27 cellular contexts compared by ENCODE assay signal in genomic region chr18:46649071-46649862, GRCh38. TPM values are rescaled to one million over a fixed set of nuclear protein-coding genes. Genes with fewer than 3 reads are reported as not detected.
DNase-seq lines count a peak whose midpoint lies in the region; ATAC-seq and TF ChIP-seq lines count a peak whose summit lies in the region.
"Had no signal": no experiment of that assay in that cellular context is flagged by ENCODE, and none has a peak within 500 bp of the region (broad histone marks: within the 10 kb centered on the region; RNA-seq: fewer than 3 reads in every experiment).

No MANE protein-coding gene starts in this region.

- no peak overlapping the region for H3K4ac ChIP-seq in mesenchymal stem cell (ENCODE audit: low read depth in 1 of 2, low read length in 2 of 2)

- no peaks in the 10 kb centered on the region for H3K79me1 ChIP-seq in mesenchymal stem cell (replicated peaks; ENCODE audit: low read length, poor library complexity, severe bottlenecking)

- no peak overlapping the region for H2BK5ac ChIP-seq in mesenchymal stem cell (ENCODE audit: low read depth, low read length, poor library complexity, severe bottlenecking)

- H3K27ac ChIP-seq in left ventricle myocardium inferior (replicated peaks) (no peak overlapping the region), angular gyrus (ENCODE audit: low read depth, low read length) (peak overlapping the region; percentile 23), mesenchymal stem cell (ENCODE audit: low read length, poor library complexity, severe bottlenecking) (no peak overlapping the region)

- H3K23ac ChIP-seq in mesenchymal stem cell (ENCODE audit: low read length in 2 of 2): no peak overlapping the region

- H3K27me3 ChIP-seq in left ventricle myocardium inferior (ENCODE audit: low read depth) (no peaks in the 10 kb centered on the region), mesenchymal stem cell (ENCODE audit: control insufficient read depth in 1 of 2, insufficient read depth in 1 of 2, low read length in 2 of 2) (peaks cover 28 to 78% of the 10 kb centered on the region in 2 experiments)

- H3K4me1 ChIP-seq in left ventricle myocardium inferior: peaks cover 5% of the 10 kb centered on the region
- H3K4me1 ChIP-seq in mesenchymal stem cell (ENCODE audit: control insufficient read depth, insufficient read depth, low read depth, low read length): no peaks in the 10 kb centered on the region

- no peak for TF ChIP-seq CTCF in left ventricle myocardium inferior (IDR thresholded peaks at IDR 0.05; ENCODE audit: borderline replicate concordance)
- no peak for TF ChIP-seq CTCF in mesothelial cell of epicardium (IDR thresholded peaks at IDR 0.05; ENCODE audit: unreplicated experiment)

- no peak overlapping the region for H3K18ac ChIP-seq in mesenchymal stem cell (ENCODE audit: low read depth in 1 of 2, low read length in 2 of 2)

- no peaks in the 10 kb centered on the region for H3K36me3 Mint-ChIP-seq in mesothelial cell of epicardium

- peaks cover 64% of the 10 kb centered on the region for H3K27me3 Mint-ChIP-seq in mesothelial cell of epicardium (ENCODE audit: low read depth)

- no peak overlapping the region for H3K4me3 ChIP-seq in left ventricle myocardium inferior
- H3K4me3 ChIP-seq in mesenchymal stem cell (ENCODE audit: insufficient read depth in 1 of 2, low read depth in 1 of 2, low read length in 2 of 2): peak overlapping the region in 1 of 2 experiments; percentile 21

- H3K36me3 ChIP-seq in left ventricle myocardium inferior (no peaks in the 10 kb centered on the region), mesenchymal stem cell (ENCODE audit: control insufficient read depth in 1 of 2, insufficient read depth in 2 of 2, low read depth in 1 of 2, low read length in 2 of 2) (no peaks in the 10 kb centered on the region)

- no peak overlapping the region for H3K4me3 Mint-ChIP-seq in mesothelial cell of epicardium

- no peak overlapping the region for H3K9ac ChIP-seq in mesenchymal stem cell (ENCODE audit: low read length)

- no peaks in the 10 kb centered on the region for H3K9me3 ChIP-seq in left ventricle myocardium inferior (replicated peaks)
- no peaks in the 10 kb centered on the region for H3K9me3 ChIP-seq in mesenchymal stem cell (ENCODE audit: control insufficient read depth, low read length)

- H2AFZ ChIP-seq in mesenchymal stem cell (ENCODE audit: low read depth, low read length): peak overlapping the region; percentile 19

- no peak overlapping the region for H4K8ac ChIP-seq in mesenchymal stem cell (ENCODE audit: low read length)

- no peak overlapping the region for H2BK120ac ChIP-seq in mesenchymal stem cell (ENCODE audit: low read depth, low read length)

- no peaks in the 10 kb centered on the region for H3K4me1 Mint-ChIP-seq in mesothelial cell of epicardium

- H4K91ac ChIP-seq in mesenchymal stem cell (ENCODE audit: low read length): no peak overlapping the region

- ATAC-seq in HG02588 (IDR thresholded peaks at IDR 0.05; ENCODE audit: unreplicated experiment): no peak
- ATAC-seq: PC-3 had no signal

- no peak overlapping the region for H2BK15ac ChIP-seq in mesenchymal stem cell (ENCODE audit: low read depth, poor library complexity, severe bottlenecking)

- H3K4me2 ChIP-seq in mesenchymal stem cell (ENCODE audit: low read length, poor library complexity, severe bottlenecking): no peak overlapping the region

- no peak overlapping the region for H2AK5ac ChIP-seq in mesenchymal stem cell (ENCODE audit: low read length, severe bottlenecking)

- intact Hi-C loops in cardiac septum (cut with DNase I): no loop called here
- intact Hi-C loops in left ventricle myocardium inferior (cut with micrococcal nuclease): no loop called here

- 81% methylated on average over 12 of the region's 12 CpGs for WGBS in mesenchymal stem cell

- no peak overlapping the region for H2BK12ac ChIP-seq in mesenchymal stem cell (ENCODE audit: low read length in 2 of 2)

- no peak overlapping the region for H3K27ac Mint-ChIP-seq in mesothelial cell of epicardium

- DNase-seq in cardiac septum (ENCODE audit: low spot score) (peak; percentile 61), left ventricle myocardium inferior (no peak), mesenchymal stem cell (no peak), superior temporal gyrus (ENCODE audit: extremely low spot score) (peak; percentile 40), mesothelial cell of epicardium (ENCODE audit: low spot score in 2 of 2, unreplicated experiment in 2 of 2) (no peak), hepatic stellate cell (ENCODE audit: low spot score) (no peak)
- DNase-seq: DMS79; EL; GF-D8; GOT3; HCEC 1CT; MV-4-11; NCI-H1105 treated with DMSO at 0.1 percent for 48 hours; NCI-H146; NCI-H2029; NCI-H446 treated with DMSO at 0.1 percent for 48 hours; NCI-H526; NCI-H82; NK-92 treated with Interleukin-12 subunit alpha and Interleukin-12 subunit beta, amount 100 ng/mL, for 24 hours; PC-3; SHP77 had no signal

- H3K14ac ChIP-seq in mesenchymal stem cell (ENCODE audit: low read length in 2 of 2): no peak overlapping the region

- no peaks in the 10 kb centered on the region for H3K9me3 Mint-ChIP-seq in mesothelial cell of epicardium

RNA-seq across cellular contexts. Expression of gene LOXHD1, which starts 7.8 kb away (rescaled TPM):
- 0.48 TPM for total RNA-seq in cardiac septum
- total RNA-seq in left ventricle myocardium inferior: 0.49 TPM
- polyA plus RNA-seq in mesenchymal stem cell (2013, experiment 1 of 2): not detected
- not detected for polyA plus RNA-seq in mesenchymal stem cell (2013, experiment 2 of 2)
- total RNA-seq in mesothelial cell of epicardium: 0.07 to 0.14 TPM in 2 of 3 replicates, not detected in the other
- total RNA-seq: A172, HT-29, PC-3, SK-MEL-5 had no signal
- polyA plus RNA-seq: BJ had no signal

Comparison
In these comparisons a context has a peak if more than half of its experiments do, and no peak if none do; other contexts are left out.
1. DNase-seq: peak in cardiac septum (single experiment) and superior temporal gyrus (single experiment); none in left ventricle myocardium inferior (single experiment), mesenchymal stem cell (single experiment), mesothelial cell of epicardium (0 of 2) and hepatic stellate cell (single experiment).